Comparison of ENCODE assay signal across 2 cellular contexts in genomic region chr7:149166630-149167352, GRCh38.
TF ChIP-seq lines count a peak whose summit lies in the region.

No MANE protein-coding gene starts in this region.

TF ChIP-seq in GM23338, 12 proteins besides CTCF, POLR2A, EP300 and RAD21:
- TF ChIP-seq EZH2 (IDR thresholded peaks at IDR 0.05; ENCODE audit: low read depth, unreplicated experiment), result no peak
- TF ChIP-seq STAT1 (IDR thresholded peaks at IDR 0.05; ENCODE audit: unreplicated experiment), result no peak
- TF ChIP-seq JUNB (IDR thresholded peaks at IDR 0.05; ENCODE audit: unreplicated experiment), result no peak
- no peak for TF ChIP-seq POLR2AphosphoS5 (IDR thresholded peaks at IDR 0.05; ENCODE audit: low read depth)
- no peak for TF ChIP-seq ZNF331 (CRISPR knock-in tag; IDR thresholded peaks at IDR 0.05; ENCODE audit: low read depth)
- TF ChIP-seq ETS1 (IDR thresholded peaks at IDR 0.05), result no peak
- no peak for TF ChIP-seq CREB1 (CRISPR knock-in tag; IDR thresholded peaks at IDR 0.05; ENCODE audit: low read depth)
- no peak for TF ChIP-seq EZH2phosphoT487 (IDR thresholded peaks at IDR 0.05; ENCODE audit: unreplicated experiment)
- TF ChIP-seq ZNF114 (CRISPR knock-in tag; IDR thresholded peaks at IDR 0.05), result no peak
- TF ChIP-seq ZNF462 (CRISPR knock-in tag; IDR thresholded peaks at IDR 0.05), result no peak
- TF ChIP-seq NANOG (IDR thresholded peaks at IDR 0.05; ENCODE audit: borderline replicate concordance), result no peak
- TF ChIP-seq REST (IDR thresholded peaks at IDR 0.05; ENCODE audit: unreplicated experiment), result no peak

TF ChIP-seq in GM12878, 131 proteins besides CTCF, POLR2A, EP300 and RAD21:
- TF ChIP-seq BMI1 (IDR thresholded peaks at IDR 0.05; ENCODE audit: borderline replicate concordance) (no peak), SMARCA5 (IDR thresholded peaks at IDR 0.05) (no peak), ZNF274 (IDR thresholded peaks at IDR 0.05; ENCODE audit: insufficient read depth, insufficient read length) (no peak), RUNX3 (IDR thresholded peaks at IDR 0.05; ENCODE audit: low read length) (no peak), RCOR1 (conservative IDR thresholded peaks at IDR 0.05; ENCODE audit: low read depth, low read length) (no peak), POU2F2 (IDR thresholded peaks at IDR 0.05; ENCODE audit: borderline replicate concordance, low read depth, low read length) (no peak), CHD2 (IDR thresholded peaks at IDR 0.05; ENCODE audit: borderline replicate concordance, low read depth, low read length) (no peak), ZBED1 (IDR thresholded peaks at IDR 0.05; ENCODE audit: borderline replicate concordance) (no peak), ZNF217 (IDR thresholded peaks at IDR 0.05) (no peak), SKIL (IDR thresholded peaks at IDR 0.05; ENCODE audit: low read depth, poor library complexity, severe bottlenecking) (no peak)
TF ChIP-seq in GM12878: peak in this region for 0.
